In genomic region chr2:108988796-108989713, GRCh38 we compare ENCODE assay signal across 8 cellular contexts. TPM values are rescaled to one million over a fixed set of nuclear protein-coding genes. Genes with fewer than 3 reads are reported as not detected.
DNase-seq lines count a peak whose midpoint lies in the region; ATAC-seq and TF ChIP-seq lines count a peak whose summit lies in the region.

EDAR (minus strand) TSS chr2:108989220; CDS start chr2:108931014, 58,206 bp downstream.

- no peak within 1 kb of the TSS for H3K9ac ChIP-seq in H9 (ENCODE audit: extremely low read depth, insufficient read length, low read length)

- H3K18ac ChIP-seq in H9 (ENCODE audit: insufficient read length, low read depth, low read length) = no peak within 1 kb of the TSS

- H3K27me3 ChIP-seq in H9 (ENCODE audit: insufficient read depth, low read length) (no peaks in the 10 kb centered on the region), hepatocyte (peaks cover 28% of the 10 kb centered on the region)

- H3K79me2 ChIP-seq in H9 (ENCODE audit: insufficient read depth, low read length) = no peaks in the 10 kb centered on the region
- no peaks in the 10 kb centered on the region for H3K79me2 ChIP-seq in hepatocyte

- ATAC-seq in activated naive CD8-positive, alpha-beta T cell treated with anti-CD3 and anti-CD28 coated beads, Interleukin-2, amount 50 U/mL, for 24 hours = peak; percentile 62
- ATAC-seq in HG03521 (IDR thresholded peaks at IDR 0.05; ENCODE audit: unreplicated experiment) = no peak

- H4K8ac ChIP-seq in H9 (replicated peaks; ENCODE audit: insufficient read length, low read depth, low read length) = no peak within 1 kb of the TSS

- in situ Hi-C loops in ACHN (cut with HindIII; ENCODE audit: low pct_ligation_motif_present, low pct_unique_long_range_greater_than_20kb, low sequenced_read_pairs) = no loop called here

- no peak within 1 kb of the TSS for H4K91ac ChIP-seq in H9 (ENCODE audit: insufficient read length, low read depth, low read length)

- H3T11ph ChIP-seq in H9 (ENCODE audit: low read length) = no peak within 1 kb of the TSS

- H3K4me2 ChIP-seq in H9 (ENCODE audit: insufficient read depth, insufficient read length, low read length) (no peak within 1 kb of the TSS), hepatocyte (peak within 1 kb of the TSS; percentile 69)

- no peaks in the 10 kb centered on the region for H3K4me1 ChIP-seq in H9 (ENCODE audit: insufficient read depth, low read length)
- H3K4me1 ChIP-seq in hepatocyte (ENCODE audit: insufficient read depth) = peaks cover 16% of the 10 kb centered on the region

- H2BK20ac ChIP-seq in H9 (ENCODE audit: low read depth, low read length, poor library complexity, severe bottlenecking) = no peak within 1 kb of the TSS

- H3K23me2 ChIP-seq in H9 (ENCODE audit: insufficient read length, low read depth, low read length, poor library complexity, severe bottlenecking) = no peaks in the 10 kb centered on the region

- peaks cover 4 to 8% of the 10 kb centered on the region in 2 experiments; a peak in 3 of 4 replicates for H3K4me1 Mint-ChIP-seq in H9
- peaks cover 27% of the 10 kb centered on the region for H3K4me1 Mint-ChIP-seq in activated naive CD8-positive, alpha-beta T cell treated with anti-CD3 and anti-CD28 coated beads, Interleukin-2, amount 50 U/mL, for 24 hours

- H3K9me2 ChIP-seq in hepatocyte (replicated peaks; ENCODE audit: insufficient read depth) = no peaks in the 10 kb centered on the region

- H3K4ac ChIP-seq in H9 (ENCODE audit: low read depth, low read length) = no peak within 1 kb of the TSS

- no peak within 1 kb of the TSS for H2AK5ac ChIP-seq in H9 (ENCODE audit: insufficient read length, low read length)

- no peak within 1 kb of the TSS for H2BK5ac ChIP-seq in H9 (ENCODE audit: insufficient read length, low read length)

- H3K27ac Mint-ChIP-seq in H9 = peak within 1 kb of the TSS in 1 of 3 experiments; percentile 71; a peak in 3 of 7 replicates
- no peak within 1 kb of the TSS for H3K27ac Mint-ChIP-seq in activated naive CD8-positive, alpha-beta T cell treated with anti-CD3 and anti-CD28 coated beads, Interleukin-2, amount 50 U/mL, for 24 hours

- TF ChIP-seq CTCF in H9 (conservative IDR thresholded peaks at IDR 0.05) = peak; percentile 81
- peak; percentile 80 for TF ChIP-seq CTCF in hepatocyte (IDR thresholded peaks at IDR 0.05; ENCODE audit: poor library complexity)

- H3K23ac ChIP-seq in H9 (ENCODE audit: insufficient read length, low read depth, low read length) = no peak within 1 kb of the TSS

- H3K79me1 ChIP-seq in H9 (ENCODE audit: insufficient read depth, low read depth, low read length, poor library complexity, severe bottlenecking) = no peaks in the 10 kb centered on the region

- H3K27me3 Mint-ChIP-seq in H9 (ENCODE audit: low read depth) = peaks cover 11% of the 10 kb centered on the region
- H3K27me3 Mint-ChIP-seq in activated naive CD8-positive, alpha-beta T cell treated with anti-CD3 and anti-CD28 coated beads, Interleukin-2, amount 50 U/mL, for 24 hours = no peaks in the 10 kb centered on the region

- no CpG with 5 or more reads among the region's 20 CpGs for WGBS in H9 (ENCODE audit: extremely low coverage, insufficient read length, low lambda C conversion rate)
- 28% methylated on average over 20 of the region's 20 CpGs for WGBS in hepatocyte (ENCODE audit: low lambda C conversion rate, missing lambda C conversion rate)

- H3K27ac ChIP-seq in H9 (ENCODE audit: insufficient read length, low read depth, low read length) (no peak within 1 kb of the TSS), hepatocyte (no peak within 1 kb of the TSS)

- no peak within 1 kb of the TSS for H3K4me3 ChIP-seq in hepatocyte

- no peak within 1 kb of the TSS for H2BK120ac ChIP-seq in H9 (ENCODE audit: low read depth, low read length, poor library complexity, severe bottlenecking)

- no peaks in the 10 kb centered on the region for H3K36me3 Mint-ChIP-seq in H9 (ENCODE audit: insufficient read depth in 1 of 3, low read depth in 3 of 3)
- H3K36me3 Mint-ChIP-seq in activated naive CD8-positive, alpha-beta T cell treated with anti-CD3 and anti-CD28 coated beads, Interleukin-2, amount 50 U/mL, for 24 hours (ENCODE audit: low read depth) = no peaks in the 10 kb centered on the region

- DNase-seq in ACHN (peak; percentile 54), H9 (peak; percentile 88), RPMI8226 (peak; percentile 40), hepatocyte (ENCODE audit: low spot score) (peak; percentile 77), mesenteric fat pad (ENCODE audit: low spot score) (no peak)
- DNase-seq in activated naive CD8-positive, alpha-beta T cell treated with anti-CD3 and anti-CD28 coated beads, Interleukin-2, amount 50 U/mL, for 24 hours = peak; percentile 45
- peak; percentile 51 to 57 for DNase-seq in stimulated activated CD4-positive, alpha-beta T cell treated with anti-CD3 and anti-CD28 coated beads, Interleukin-2, amount 100 ng/mL, for 24 hours

- H3K14ac ChIP-seq in H9 (ENCODE audit: insufficient read depth, low read length) = no peak within 1 kb of the TSS

- H3K4me3 Mint-ChIP-seq in H9 = no peak within 1 kb of the TSS; a peak in 1 of 5 replicates
- H3K4me3 Mint-ChIP-seq in activated naive CD8-positive, alpha-beta T cell treated with anti-CD3 and anti-CD28 coated beads, Interleukin-2, amount 50 U/mL, for 24 hours = peak within 1 kb of the TSS; percentile 54

- no peaks in the 10 kb centered on the region for H3K9me3 Mint-ChIP-seq in H9
- no peaks in the 10 kb centered on the region for H3K9me3 Mint-ChIP-seq in activated naive CD8-positive, alpha-beta T cell treated with anti-CD3 and anti-CD28 coated beads, Interleukin-2, amount 50 U/mL, for 24 hours

- H3K56ac ChIP-seq in H9 (ENCODE audit: insufficient read length, low read depth, low read length) = no peak within 1 kb of the TSS

- no peak within 1 kb of the TSS for H4K5ac ChIP-seq in H9 (ENCODE audit: insufficient read length, low read depth, low read length)

- no peak within 1 kb of the TSS for H2BK12ac ChIP-seq in H9 (ENCODE audit: insufficient read length, low read depth, low read length)

- H2AFZ ChIP-seq in H9 (ENCODE audit: low read length) = no peak within 1 kb of the TSS
- H2AFZ ChIP-seq in hepatocyte = peak within 1 kb of the TSS; percentile 25

- H3K36me3 ChIP-seq in hepatocyte (replicated peaks; ENCODE audit: insufficient read depth, low read depth) = no peaks in the 10 kb centered on the region

- H2BK15ac ChIP-seq in H9 (ENCODE audit: low read depth, low read length) = no peak within 1 kb of the TSS

- H3K9me3 ChIP-seq in H9 (ENCODE audit: control insufficient read depth, low read depth, low read length) (no peaks in the 10 kb centered on the region), hepatocyte (ENCODE audit: low read depth) (no peaks in the 10 kb centered on the region)

- H4K20me1 ChIP-seq in H9 (ENCODE audit: control insufficient read depth, insufficient read depth, insufficient read length) (no peaks in the 10 kb centered on the region), hepatocyte (ENCODE audit: insufficient read depth, poor library complexity, severe bottlenecking) (no peaks in the 10 kb centered on the region)

RNA-seq across cellular contexts. Expression of gene EDAR, which starts in this region (rescaled TPM):
- total RNA-seq in H9 (2021) (not detected in 2 replicates), hepatocyte (0.12 and 0.20 TPM in 2 replicates), mesenteric fat pad (not detected)
- 0.07 and 0.21 TPM in 2 replicates for polyA plus RNA-seq in hepatocyte

Comparison
In these comparisons a context has a peak if more than half of its experiments do, and no peak if none do; other contexts are left out.
1. Peak in DNase-seq in H9; RNA of the gene not detected or under 1 TPM.
2. Peak in DNase-seq and H3K4me2 ChIP-seq in hepatocyte; RNA of the gene not detected or under 1 TPM.